ENCODE assay signal across 32 cellular contexts in genomic region chr7:89339748-89340147, GRCh38.
"Had no signal": no experiment of that assay in that cellular context is flagged by ENCODE, and none has a peak within 500 bp of the region (broad histone marks: within the 10 kb centered on the region; RNA-seq: fewer than 3 reads in every experiment).

No MANE protein-coding gene starts in this region.

- H3K27me3 Mint-ChIP-seq: naive thymus-derived CD4-positive, alpha-beta T cell; progenitor cell of endocrine pancreas; stimulated activated memory B cell treated with anti-CD40 and anti-IgM and Interleukin-4, amounts not matched to agents 10 μg/mL and 1 μg/mL and 100 μg/mL, for 72 hours; stimulated activated naive CD8-positive, alpha-beta T cell treated with anti-CD3 and anti-CD28 coated beads, Interleukin-15, amount 100 ng/mL, for 72 hours had no signal

- H3K27me3 ChIP-seq: neural progenitor cell, ovary, spleen, suprapubic skin, testis, tibial artery, transverse colon, upper lobe of right lung, uterus had no signal

- H3K4me1 Mint-ChIP-seq: natural killer cell; stimulated activated memory B cell treated with anti-CD40 and anti-IgM and Interleukin-4, amounts not matched to agents 10 μg/mL and 1 μg/mL and 100 μg/mL, for 72 hours; stimulated activated naive CD8-positive, alpha-beta T cell treated with anti-CD3 and anti-CD28 coated beads, Interleukin-15, amount 100 ng/mL, for 72 hours had no signal

- H3K79me2 ChIP-seq: parathyroid adenoma had no signal

- H3K36me3 ChIP-seq: neural progenitor cell, ovary, spleen, suprapubic skin, tibial artery, transverse colon, upper lobe of right lung, uterus had no signal

- DNase-seq: naive thymus-derived CD4-positive, alpha-beta T cell; natural killer cell; occipital lobe; ovary; posterior cingulate gyrus; psoas muscle; right cardiac atrium; spleen; stimulated activated CD4-positive, alpha-beta T cell treated with anti-CD3 and anti-CD28 coated beads, Interleukin-12 subunit alpha, Interleukin-12 subunit beta, amount 100 ng/mL, for 4 hours; stimulated activated CD4-positive, alpha-beta T cell treated with anti-CD3 and anti-CD28 coated beads, Interleukin-1b, Interleukin-23, amount 100 ng/mL, for 48 hours; stimulated activated CD4-positive, alpha-beta T cell treated with anti-CD3 and anti-CD28 coated beads, Interleukin-4, amount 100 ng/mL, for 1 hour; stimulated activated CD4-positive, alpha-beta T cell treated with anti-CD3 and anti-CD28 coated beads, Interleukin-4, amount 100 ng/mL, for 4 hours; stimulated activated CD8-positive, alpha-beta memory T cell treated with anti-CD3 and anti-CD28 coated beads, Interleukin-4, amount 100 ng/mL, for 48 hours; stimulated activated naive CD4-positive, alpha-beta T cell; stimulated activated naive CD8-positive, alpha-beta T cell treated with anti-CD3 and anti-CD28 coated beads, Interleukin-15, amount 100 ng/mL, for 72 hours; stimulated activated naive CD8-positive, alpha-beta T cell treated with anti-CD3 and anti-CD28 coated beads, Interleukin-15, Interleukin-2, amounts not matched to agents 100 U/mL and 50 U/mL, for 24 hours; substantia nigra; testis; tibial artery; transverse colon; upper lobe of right lung; uterus had no signal

- H3K4me1 ChIP-seq: neural progenitor cell, parathyroid adenoma, psoas muscle, spleen, suprapubic skin, testis, tibial artery, transverse colon, upper lobe of right lung, uterus had no signal

- H3K27ac Mint-ChIP-seq: naive thymus-derived CD4-positive, alpha-beta T cell; natural killer cell; nephron; neural progenitor cell; progenitor cell of endocrine pancreas; stimulated activated memory B cell treated with anti-CD40 and anti-IgM and Interleukin-4, amounts not matched to agents 10 μg/mL and 1 μg/mL and 100 μg/mL, for 72 hours; stimulated activated naive CD8-positive, alpha-beta T cell treated with anti-CD3 and anti-CD28 coated beads, Interleukin-15, amount 100 ng/mL, for 72 hours; type B pancreatic cell had no signal

- H3K27ac ChIP-seq: neural progenitor cell, ovary, parathyroid adenoma, psoas muscle, skin epidermis, spleen, suprapubic skin, testis, tibial artery, transverse colon, upper lobe of right lung, uterus had no signal

- H3K4me2 ChIP-seq: neural progenitor cell, smooth muscle cell had no signal

- ATAC-seq: naive thymus-derived CD4-positive, alpha-beta T cell; natural killer cell; psoas muscle; right cardiac atrium; sciatic nerve; stimulated activated memory B cell treated with anti-CD40 and anti-IgM and Interleukin-4, amounts not matched to agents 10 μg/mL and 1 μg/mL and 100 μg/mL, for 72 hours; stimulated activated naive CD8-positive, alpha-beta T cell treated with anti-CD3 and anti-CD28 coated beads, Interleukin-15, amount 100 ng/mL, for 72 hours; stimulated activated naive CD8-positive, alpha-beta T cell treated with anti-CD3 and anti-CD28 coated beads, Interleukin-15, Interleukin-2, amounts not matched to agents 100 U/mL and 50 U/mL, for 24 hours; upper lobe of right lung had no signal

- H3K4me3 ChIP-seq: neural progenitor cell, ovary, psoas muscle, skin epidermis, smooth muscle cell, spleen, suprapubic skin, testis, tibial artery, transverse colon, upper lobe of right lung, uterus had no signal

- H3K36me3 Mint-ChIP-seq: naive thymus-derived CD4-positive, alpha-beta T cell; natural killer cell; neural progenitor cell; stimulated activated memory B cell treated with anti-CD40 and anti-IgM and Interleukin-4, amounts not matched to agents 10 μg/mL and 1 μg/mL and 100 μg/mL, for 72 hours; type B pancreatic cell had no signal

- H3K9ac ChIP-seq: neural progenitor cell, parathyroid adenoma had no signal

- H3K9me3 Mint-ChIP-seq: nephron; neural progenitor cell; stimulated activated naive CD8-positive, alpha-beta T cell treated with anti-CD3 and anti-CD28 coated beads, Interleukin-15, amount 100 ng/mL, for 72 hours; type B pancreatic cell had no signal

- H3K4me3 Mint-ChIP-seq: naive thymus-derived CD4-positive, alpha-beta T cell; natural killer cell; nephron; neural progenitor cell; stimulated activated memory B cell treated with anti-CD40 and anti-IgM and Interleukin-4, amounts not matched to agents 10 μg/mL and 1 μg/mL and 100 μg/mL, for 72 hours; stimulated activated naive CD8-positive, alpha-beta T cell treated with anti-CD3 and anti-CD28 coated beads, Interleukin-15, amount 100 ng/mL, for 72 hours; type B pancreatic cell had no signal

- H3K9me3 ChIP-seq: ovary, psoas muscle, suprapubic skin, testis, tibial artery, transverse colon, upper lobe of right lung, uterus had no signal

- H2AFZ ChIP-seq: neural progenitor cell, parathyroid adenoma had no signal
